ENCODE assay signal across 8 cellular contexts in the genomic region with DNA sequence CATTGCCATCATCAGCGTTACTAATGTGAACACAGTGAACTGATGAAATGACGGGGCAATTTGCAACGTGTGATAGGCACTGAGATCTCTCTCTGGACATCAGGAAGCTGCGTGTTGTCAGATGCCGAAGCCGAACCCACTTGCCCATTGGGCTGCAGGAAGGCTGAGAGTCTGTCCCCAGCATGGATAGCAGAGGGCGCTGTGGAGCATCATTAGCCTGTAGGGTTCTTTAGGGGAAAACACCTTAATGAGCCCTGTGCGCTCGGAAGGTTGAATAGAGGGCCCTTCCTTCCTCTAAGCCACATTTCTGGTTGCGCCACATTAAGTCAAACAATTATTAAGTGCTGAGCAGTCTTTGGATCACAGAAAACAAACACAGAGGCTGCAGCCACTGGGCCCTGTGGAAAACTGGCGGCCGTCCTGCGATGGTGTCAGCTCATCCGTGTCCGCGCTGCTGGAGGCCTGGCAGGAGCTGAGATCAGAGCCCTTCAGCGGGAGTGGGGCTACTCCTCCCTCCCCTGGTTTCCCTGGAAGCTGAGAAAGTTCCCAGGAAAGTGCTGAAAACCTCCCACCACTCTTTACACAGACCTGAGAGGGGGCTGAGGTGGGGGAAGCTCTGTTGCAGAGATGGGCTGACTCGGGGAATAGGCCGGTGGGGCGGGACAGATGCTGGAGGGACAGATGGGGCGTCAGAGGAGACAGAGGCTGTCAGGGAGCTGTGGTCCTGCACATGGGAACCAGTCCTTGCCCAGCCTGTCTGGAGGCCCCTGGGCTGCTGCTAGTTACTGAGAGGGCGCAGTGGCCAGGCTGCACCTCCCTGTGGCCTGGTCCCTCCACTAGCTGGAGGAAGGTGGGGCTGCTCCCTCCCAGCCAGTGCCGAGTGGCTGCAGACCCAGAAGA. TPM values are rescaled to one million over a fixed set of nuclear protein-coding genes. Genes with fewer than 3 reads are reported as not detected.
DNase-seq lines count a peak whose midpoint lies in the region; ATAC-seq, FAIRE-seq and TF ChIP-seq lines count a peak whose summit lies in the region.

No MANE protein-coding gene starts in this region.

- no peaks in the 10 kb centered on the region for H3K27me3 ChIP-seq in testis

- H3K27ac Mint-ChIP-seq in Calu3 (ENCODE audit: unreplicated experiment), result no peak overlapping the region

- H3K36me3 Mint-ChIP-seq in Calu3 (ENCODE audit: insufficient read depth, unreplicated experiment), result no peaks in the 10 kb centered on the region

- no peak for TF ChIP-seq POLR2A in testis (IDR thresholded peaks at IDR 0.05)

- no TSS peak for BruUV-seq in Calu3 (replicated peaks; lab: Mats Ljungman, UMichigan)

- TF ChIP-seq CTCF in Calu3 (IDR thresholded peaks at IDR 0.05; ENCODE audit: unreplicated experiment) (peak; percentile 30), omental fat pad (IDR thresholded peaks at IDR 0.05) (no peak), testis (IDR thresholded peaks at IDR 0.05) (peak in 2 of 3 experiments; percentile 17 to 41)

- no peaks in the 10 kb centered on the region for H3K36me3 ChIP-seq in testis (ENCODE audit: low read depth, missing control alignments)

- intact Hi-C loops in Calu3 (cut with micrococcal nuclease; ENCODE audit: unreplicated experiment), result no loop called here
- intact Hi-C loops in testis (cut with DNase I; ENCODE audit: low total_unique reads), result no loop called here

- DNase-seq in Calu3 (peak; percentile 76), LHCN-M2 (ENCODE audit: low read depth) (peak; percentile 1), RCC 7860 (ENCODE audit: low spot score) (peak; percentile 66), fibroblast of the conjunctiva (ENCODE audit: low read depth) (peak; percentile 12), omental fat pad (ENCODE audit: low spot score) (peak; percentile 61), testis (peak; percentile 80)
- DNase-seq in activated T-helper 1 cell treated with anti-CD3 and anti-CD28 coated beads, Interleukin-2, amount 50 U/mL, for 16 hours (ENCODE audit: low read depth in 1 of 2, low spot score in 1 of 2), result peak; percentile 57 to 71

- H3K27me3 Mint-ChIP-seq in Calu3 (ENCODE audit: unreplicated experiment), result peaks cover 14% of the 10 kb centered on the region

- H3K9me3 Mint-ChIP-seq in Calu3 (ENCODE audit: low read depth, unreplicated experiment), result no peaks in the 10 kb centered on the region

- FAIRE-seq in RCC 7860 (lab: Jason Lieb, UNC), result peak; percentile 59

- CTCF ChIA-PET in Calu3 (lab: Charles Lee), result interaction anchor here (0.6 to 1.6 kb wide), 5 partner anchors 23 to 193 kb away, joined by 3 to 5 read pairs (median 4); no protein-coding TSS in a partner anchor

- 34 to 45% methylated on average over 23 of the region's 23 CpGs for WGBS in testis, 2 donors

- peak; percentile 80 for ATAC-seq in omental fat pad (ENCODE audit: low FRiP score)
- ATAC-seq in HG03196 (IDR thresholded peaks at IDR 0.05; ENCODE audit: unreplicated experiment), result no peak

- H3K4me1 Mint-ChIP-seq in Calu3 (ENCODE audit: low read depth, unreplicated experiment), result peaks cover 8% of the 10 kb centered on the region

- no peaks in the 10 kb centered on the region for H3K4me1 ChIP-seq in testis

- H3K9me3 ChIP-seq in testis, result no peaks in the 10 kb centered on the region

- no peak overlapping the region for H3K27ac ChIP-seq in testis

- H3K4me3 ChIP-seq in testis, result no peak overlapping the region

- peak overlapping the region; percentile 30 for H3K4me3 Mint-ChIP-seq in Calu3 (ENCODE audit: low read depth, unreplicated experiment)

RNA-seq across cellular contexts. Expression of gene TFF2, which starts 12.7 kb away (rescaled TPM):
- total RNA-seq in Calu3 (2022) (0.59 TPM in 1 of 2 replicates, not detected in the other), LHCN-M2 (2014; rRNA removed) (not detected in 2 replicates), omental fat pad (not detected), testis (not detected)
- not detected for polyA plus RNA-seq in LHCN-M2 (2012)
- polyA plus RNA-seq in testis (ENCODE audit: insufficient read depth, low read depth, low replicate concordance), result not detected

RNA-seq across cellular contexts. Expression of gene TFF3, which starts 22.9 kb away (rescaled TPM):
- total RNA-seq in Calu3 (2022) (not detected in 2 replicates), LHCN-M2 (2014; rRNA removed) (not detected in 2 replicates), omental fat pad (10 to 100 TPM in 3 of 4 donors, 1 to 10 TPM in 1; 1.8 to 23.6 (median 11.6) TPM), testis (10 to 100 TPM in 1 of 2 donors, 1 to 10 TPM in 1; 3.9 to 12.9 TPM)
- not detected for polyA plus RNA-seq in LHCN-M2 (2012)
- 11.5 TPM for polyA plus RNA-seq in testis (ENCODE audit: insufficient read depth, low read depth, low replicate concordance)

RNA-seq across cellular contexts. Expression of gene TFF1, which starts 28.3 kb away (rescaled TPM):
- total RNA-seq in Calu3 (2022), result 0.76 TPM in 1 of 2 replicates, not detected in the other
- not detected in 2 replicates for total RNA-seq in LHCN-M2 (2014; rRNA removed)
- polyA plus RNA-seq in LHCN-M2 (2012), result not detected
- total RNA-seq in omental fat pad, result not detected
- not detected for total RNA-seq in testis
- polyA plus RNA-seq in testis (ENCODE audit: insufficient read depth, low read depth, low replicate concordance), result not detected

RNA-seq across cellular contexts. Expression of gene TMPRSS3, which starts 57.8 kb away (rescaled TPM):
- total RNA-seq in Calu3 (2022) (10.3 and 14.0 TPM in 2 replicates), LHCN-M2 (2014; rRNA removed) (not detected in 2 replicates), omental fat pad (1 to 10 TPM in 3 of 4 donors, under 1 TPM in 1; 0.32 to 8.7 (median 5.9) TPM), testis (under 1 TPM in 1 of 2 donors, not detected in 1; 0.56 TPM)
- not detected for polyA plus RNA-seq in LHCN-M2 (2012)
- 0.40 TPM for polyA plus RNA-seq in testis (ENCODE audit: insufficient read depth, low read depth, low replicate concordance)

Comparison
In these comparisons a context has a peak if more than half of its experiments do, and no peak if none do; other contexts are left out.
1. DNase-seq: peak in every context shown above with its lines; median percentile 80 in testis; 76 in Calu3; 66 in RCC 7860; 64 in activated T-helper 1 cell treated with anti-CD3 and anti-CD28 coated beads, Interleukin-2, amount 50 U/mL, for 16 hours; 61 in omental fat pad; 12 in fibroblast of the conjunctiva; 1 in LHCN-M2.
2. CTCF ChIP-seq: peak in Calu3 (single experiment) and testis (2 of 3); none in omental fat pad (0 of 3).